Comparison of ENCODE assay signal across 8 cellular contexts in genomic region chr1:167219646-167220536, GRCh38. TPM values are rescaled to one million over a fixed set of nuclear protein-coding genes. Genes with fewer than 3 reads are reported as not detected.
A peak's percentile ranks its signal among the peaks of the same experiment; 100 is the strongest.
DNase-seq lines count a peak whose midpoint lies in the region; ATAC-seq, FAIRE-seq and TF ChIP-seq lines count a peak whose summit lies in the region.

No MANE protein-coding gene starts in this region.

- no peaks in the 10 kb centered on the region for H3K27me3 ChIP-seq in DOHH2 (ENCODE audit: control insufficient read depth, low read length)
- no peaks in the 10 kb centered on the region for H3K27me3 ChIP-seq in GM23338 (ENCODE audit: insufficient read depth)

- H3K4me2 ChIP-seq in DOHH2 (ENCODE audit: low read length) (peak overlapping the region; percentile 98), GM23338 (peak overlapping the region; percentile 94)

- H3K9me3 Mint-ChIP-seq in GM23338: peaks cover 10% of the 10 kb centered on the region; the same call in 2 of the 3 replicates
- H3K9me3 Mint-ChIP-seq in activated T-helper 1 cell treated with anti-CD3 and anti-CD28 coated beads, Interleukin-12 subunit alpha, Interleukin-12 subunit beta, Interleukin-2, Interleukin-4 antibody, amounts not matched to agents 30 ng/mL and 10 ng/mL and 1 ng/mL, durations not matched to agents 14 hours and 24 hours and 36 hours: no peaks in the 10 kb centered on the region
- H3K9me3 Mint-ChIP-seq in naive thymus-derived CD8-positive, alpha-beta T cell: peaks cover 0 to 6% (median 0%) of the 10 kb centered on the region in 9 donors

- H4K20me1 ChIP-seq in DOHH2 (ENCODE audit: control insufficient read depth, insufficient read depth, low read depth, low read length): no peaks in the 10 kb centered on the region
- H4K20me1 ChIP-seq in GM23338 (replicated peaks; ENCODE audit: insufficient read depth): no peaks in the 10 kb centered on the region; the same call in 1 of the 2 replicates

- peak overlapping the region; percentile 100 for H3K27ac Mint-ChIP-seq in GM23338
- peak overlapping the region; percentile 93 for H3K27ac Mint-ChIP-seq in activated T-helper 1 cell treated with anti-CD3 and anti-CD28 coated beads, Interleukin-12 subunit alpha, Interleukin-12 subunit beta, Interleukin-2, Interleukin-4 antibody, amounts not matched to agents 30 ng/mL and 10 ng/mL and 1 ng/mL, durations not matched to agents 14 hours and 24 hours and 36 hours
- peak overlapping the region; percentile 91 to 99 (median 98) for H3K27ac Mint-ChIP-seq in naive thymus-derived CD8-positive, alpha-beta T cell

- H2AFZ ChIP-seq in GM23338: peak overlapping the region; percentile 14; the same call in 1 of the 2 replicates

- H3K4me1 ChIP-seq in DOHH2 (ENCODE audit: control insufficient read depth, low read length): peaks cover 46% of the 10 kb centered on the region
- peaks cover 32% of the 10 kb centered on the region for H3K4me1 ChIP-seq in GM23338 (ENCODE audit: insufficient read depth)

- no peak for TF ChIP-seq CTCF in DOHH2 (IDR thresholded peaks at IDR 0.05; ENCODE audit: low read depth, low read length, poor library complexity, severe bottlenecking)
- 0 out of 4 replicates have a peak, but pooled peaks have one; percentile 8 to 11 for TF ChIP-seq CTCF in GM23338 (conservative IDR thresholded peaks at IDR 0.05; ENCODE audit: low read depth in 2 of 2)
- TF ChIP-seq CTCF in fibroblast of mammary gland (conservative IDR thresholded peaks at IDR 0.05; ENCODE audit: control insufficient read depth, insufficient read depth, low read depth, low read length): no peak

- peak; percentile 99 for DNase-seq in GM23338 (ENCODE audit: low spot score)
- peak; percentile 93 to 96 for DNase-seq in Kasumi-1 (lab: John Stamatoyannopoulos, UW)
- DNase-seq in RCC 7860 (ENCODE audit: low spot score): peak; percentile 53
- DNase-seq in activated T-helper 1 cell treated with anti-CD3 and anti-CD28 coated beads, Interleukin-12 subunit alpha, Interleukin-12 subunit beta, Interleukin-2, Interleukin-4 antibody, amounts not matched to agents 30 ng/mL and 10 ng/mL and 1 ng/mL, durations not matched to agents 14 hours and 24 hours and 36 hours (ENCODE audit: low spot score): peak; percentile 85
- DNase-seq in fibroblast of mammary gland (ENCODE audit: low read depth): peak; percentile 46
- peak; percentile 84 to 95 (median 90) for DNase-seq in naive thymus-derived CD8-positive, alpha-beta T cell
- DNase-seq in stimulated activated naive CD4-positive, alpha-beta T cell (lab: John Stamatoyannopoulos, UW): peak; percentile 86 to 97 (median 90)

- FAIRE-seq in RCC 7860 (lab: Jason Lieb, UNC): no peak

- H3K36me3 ChIP-seq in DOHH2 (ENCODE audit: control insufficient read depth, low read length) (no peaks in the 10 kb centered on the region), GM23338 (ENCODE audit: insufficient read depth) (no peaks in the 10 kb centered on the region)

- H3K79me2 ChIP-seq in DOHH2 (ENCODE audit: control insufficient read depth, low read length) (peaks cover 33% of the 10 kb centered on the region), GM23338 (replicated peaks; ENCODE audit: insufficient read depth) (peaks cover 30% of the 10 kb centered on the region)

- H3K4me3 ChIP-seq in DOHH2 (ENCODE audit: low read length) (peak overlapping the region; percentile 90), GM23338 (peak overlapping the region; percentile 75), fibroblast of mammary gland (ENCODE audit: control insufficient read depth, low read depth, low read length) (peak overlapping the region; percentile 94)

- peak overlapping the region; percentile 96 for H3K27ac ChIP-seq in DOHH2 (ENCODE audit: low read depth, low read length)
- peak overlapping the region; percentile 100 for H3K27ac ChIP-seq in GM23338 (ENCODE audit: low read depth)

- H3K9me2 ChIP-seq in DOHH2 (replicated peaks; ENCODE audit: control insufficient read depth, low read length): no peaks in the 10 kb centered on the region
- H3K9me2 ChIP-seq in GM23338 (ENCODE audit: insufficient read depth): no peaks in the 10 kb centered on the region

- H3K27me3 Mint-ChIP-seq in GM23338 (ENCODE audit: insufficient read depth, low read depth, poor library complexity): peaks cover 15% of the 10 kb centered on the region
- peaks cover 6% of the 10 kb centered on the region for H3K27me3 Mint-ChIP-seq in activated T-helper 1 cell treated with anti-CD3 and anti-CD28 coated beads, Interleukin-12 subunit alpha, Interleukin-12 subunit beta, Interleukin-2, Interleukin-4 antibody, amounts not matched to agents 30 ng/mL and 10 ng/mL and 1 ng/mL, durations not matched to agents 14 hours and 24 hours and 36 hours (ENCODE audit: insufficient read depth)
- peaks cover 0 to 3% (median 0%) of the 10 kb centered on the region in 5 donors for H3K27me3 Mint-ChIP-seq in naive thymus-derived CD8-positive, alpha-beta T cell

- H3K9me3 ChIP-seq in DOHH2 (ENCODE audit: control insufficient read depth, insufficient read depth, low read length): no peaks in the 10 kb centered on the region; the same call in 1 of the 2 replicates

- H3K36me3 Mint-ChIP-seq in GM23338 (ENCODE audit: low read depth): peaks cover 6% of the 10 kb centered on the region; the same call in 2 of the 3 replicates
- H3K36me3 Mint-ChIP-seq in activated T-helper 1 cell treated with anti-CD3 and anti-CD28 coated beads, Interleukin-12 subunit alpha, Interleukin-12 subunit beta, Interleukin-2, Interleukin-4 antibody, amounts not matched to agents 30 ng/mL and 10 ng/mL and 1 ng/mL, durations not matched to agents 14 hours and 24 hours and 36 hours (ENCODE audit: low read depth): no peaks in the 10 kb centered on the region
- H3K36me3 Mint-ChIP-seq in naive thymus-derived CD8-positive, alpha-beta T cell: peaks cover 0 to 5% (median 2%) of the 10 kb centered on the region in 3 donors

- peak overlapping the region; percentile 86 for H3K4me3 Mint-ChIP-seq in GM23338
- H3K4me3 Mint-ChIP-seq in activated T-helper 1 cell treated with anti-CD3 and anti-CD28 coated beads, Interleukin-12 subunit alpha, Interleukin-12 subunit beta, Interleukin-2, Interleukin-4 antibody, amounts not matched to agents 30 ng/mL and 10 ng/mL and 1 ng/mL, durations not matched to agents 14 hours and 24 hours and 36 hours: peak overlapping the region; percentile 93
- peak overlapping the region; percentile 92 to 98 (median 95) for H3K4me3 Mint-ChIP-seq in naive thymus-derived CD8-positive, alpha-beta T cell

- POLR2A ChIA-PET in naive thymus-derived CD8-positive, alpha-beta T cell (lab: Charles Lee): interaction anchor here (0.6 to 4.1 kb wide), 29 partner anchors 8 to 1892 kb away, joined by 3 to 30 read pairs (median 4); partner anchors contain the start of genes CD247, CREG1, DCAF6 and GPA33

- ATAC-seq in GM23338: peak; percentile 71
- ATAC-seq in naive thymus-derived CD8-positive, alpha-beta T cell: peak; percentile 62 to 70

- H3K4me1 Mint-ChIP-seq in GM23338: peaks cover 32% of the 10 kb centered on the region
- peaks cover 34% of the 10 kb centered on the region for H3K4me1 Mint-ChIP-seq in activated T-helper 1 cell treated with anti-CD3 and anti-CD28 coated beads, Interleukin-12 subunit alpha, Interleukin-12 subunit beta, Interleukin-2, Interleukin-4 antibody, amounts not matched to agents 30 ng/mL and 10 ng/mL and 1 ng/mL, durations not matched to agents 14 hours and 24 hours and 36 hours (ENCODE audit: low read depth)
- H3K4me1 Mint-ChIP-seq in naive thymus-derived CD8-positive, alpha-beta T cell: peaks cover 17 to 37% (median 30%) of the 10 kb centered on the region in 4 donors

- H3F3A ChIP-seq in DOHH2 (ENCODE audit: control insufficient read depth, insufficient read depth): peaks cover 5% of the 10 kb centered on the region
- H3F3A ChIP-seq in GM23338 (replicated peaks; ENCODE audit: low read depth): 0 out of 2 replicates have a peak, but pooled peaks cover 2% of the 10 kb centered on the region

- intact Hi-C loops in activated T-helper 1 cell treated with anti-CD3 and anti-CD28 coated beads, Interleukin-12 subunit alpha, Interleukin-12 subunit beta, Interleukin-2, Interleukin-4 antibody, amounts not matched to agents 30 ng/mL and 10 ng/mL and 1 ng/mL, durations not matched to agents 14 hours and 24 hours and 36 hours (cut with micrococcal nuclease): loop anchor here (1.0 to 5.0 kb wide), 10 partner anchors 98 to 716 kb away; partner anchors contain the start of genes CREG1, DCAF6, ILDR2 and TADA1

TF ChIP-seq in GM23338, 12 proteins besides CTCF, POLR2A, EP300 and RAD21 (continues in another document):
- TF ChIP-seq ETS1 (IDR thresholded peaks at IDR 0.05): peak; percentile 66; the same call in 1 of the 2 replicates

RNA-seq across cellular contexts. Expression of gene POU2F1, which starts 0.8 kb away (rescaled TPM):
- total RNA-seq in GM23338 (2014; rRNA removed; shearing (Covaris generic)): 52.0 and 66.1 TPM in 2 replicates
- polyA plus RNA-seq in GM23338 (2016; fragmentation: Nextera tagmentation; extraction: Ambion mirVana): 29.9 and 38.8 TPM in 2 replicates
- total RNA-seq in activated T-helper 1 cell treated with anti-CD3 and anti-CD28 coated beads, Interleukin-12 subunit alpha, Interleukin-12 subunit beta, Interleukin-2, Interleukin-4 antibody, amounts not matched to agents 30 ng/mL and 10 ng/mL and 1 ng/mL, durations not matched to agents 14 hours and 24 hours and 36 hours: 20.2 and 24.6 TPM in 2 replicates
- 10 to 100 TPM; 19.7 to 22.9 TPM for total RNA-seq in naive thymus-derived CD8-positive, alpha-beta T cell
- 1 to 10 TPM; 5.0 to 9.8 (median 8.1) TPM for polyA plus RNA-seq in naive thymus-derived CD8-positive, alpha-beta T cell

Comparison
In these comparisons a context has a peak if more than half of its experiments do, and no peak if none do; other contexts are left out.
1. Peak in every context shown above with its lines: DNase-seq, ATAC-seq, H3K4me3 ChIP-seq and H3K27ac ChIP-seq.
2. CTCF ChIP-seq: peak in GM23338 (2 of 2); none in DOHH2 (single experiment) and fibroblast of mammary gland (single experiment).
3. DNase-seq: peak in every context shown above with its lines; median percentile 99 in GM23338; 94 in Kasumi-1; 90 in naive thymus-derived CD8-positive, alpha-beta T cell; 90 in stimulated activated naive CD4-positive, alpha-beta T cell; 85 in activated T-helper 1 cell treated with anti-CD3 and anti-CD28 coated beads, Interleukin-12 subunit alpha, Interleukin-12 subunit beta, Interleukin-2, Interleukin-4 antibody, amounts not matched to agents 30 ng/mL and 10 ng/mL and 1 ng/mL, durations not matched to agents 14 hours and 24 hours and 36 hours; 53 in RCC 7860; 46 in fibroblast of mammary gland.